Comparison of ENCODE assay signal across 1 cellular context in the genomic region with DNA sequence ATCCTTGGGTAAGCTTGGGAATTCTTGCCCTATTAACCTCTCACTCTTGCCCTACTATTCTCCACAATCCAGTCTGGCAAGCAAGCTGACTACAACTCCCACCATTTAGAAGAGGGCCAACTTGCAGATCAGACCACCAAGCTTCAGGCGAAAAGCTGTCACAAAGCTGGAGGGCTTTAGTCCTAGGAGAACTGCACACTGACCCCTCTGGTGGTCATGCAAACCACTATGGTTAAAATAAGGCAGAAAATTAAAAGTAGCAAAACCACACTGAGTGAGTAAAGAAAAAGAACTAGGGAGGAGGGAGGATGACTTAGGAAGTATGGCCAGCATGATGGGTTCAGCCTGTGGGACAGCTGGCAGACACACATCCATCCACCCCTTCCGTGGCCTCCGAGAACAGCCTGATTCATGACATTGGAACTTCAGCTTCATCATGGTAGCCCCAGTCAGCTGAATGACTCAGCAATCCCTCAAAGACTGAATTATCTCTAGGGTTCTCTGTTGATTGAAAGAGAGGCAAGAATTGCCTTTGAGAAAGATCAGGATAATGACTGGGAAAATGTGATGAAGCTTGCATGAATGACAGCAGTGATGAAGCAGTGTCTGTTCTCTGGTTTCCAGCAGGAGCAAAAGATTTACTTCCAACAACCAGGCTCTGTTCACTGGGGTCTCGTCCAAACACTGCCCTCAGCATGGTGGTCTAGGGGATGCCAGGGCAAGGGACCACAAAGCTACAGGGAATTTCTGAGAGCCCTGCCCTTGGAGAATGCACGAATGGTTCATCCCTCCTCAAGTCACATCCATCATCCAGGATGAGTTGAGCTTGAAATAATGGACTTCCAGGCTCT.
TF ChIP-seq lines count a peak whose summit lies in the region.

No MANE protein-coding gene starts in this region.

TF ChIP-seq in endothelial cell of umbilical vein, 7 proteins besides CTCF, POLR2A, EP300 and RAD21 (continued from another document):
- no peak for TF ChIP-seq MAX (IDR thresholded peaks at IDR 0.05; ENCODE audit: insufficient read depth, insufficient read length)
- peak; percentile 95 for TF ChIP-seq FOS (IDR thresholded peaks at IDR 0.05; ENCODE audit: borderline replicate concordance, insufficient read depth, low read length)
- TF ChIP-seq POLR2AphosphoS5 (IDR thresholded peaks at IDR 0.05; ENCODE audit: insufficient read depth, low read depth, low read length) = peak; percentile 86
TF ChIP-seq in endothelial cell of umbilical vein: peak in this region for 3.
